Comparison of ENCODE assay signal across 20 cellular contexts in the genomic region with DNA sequence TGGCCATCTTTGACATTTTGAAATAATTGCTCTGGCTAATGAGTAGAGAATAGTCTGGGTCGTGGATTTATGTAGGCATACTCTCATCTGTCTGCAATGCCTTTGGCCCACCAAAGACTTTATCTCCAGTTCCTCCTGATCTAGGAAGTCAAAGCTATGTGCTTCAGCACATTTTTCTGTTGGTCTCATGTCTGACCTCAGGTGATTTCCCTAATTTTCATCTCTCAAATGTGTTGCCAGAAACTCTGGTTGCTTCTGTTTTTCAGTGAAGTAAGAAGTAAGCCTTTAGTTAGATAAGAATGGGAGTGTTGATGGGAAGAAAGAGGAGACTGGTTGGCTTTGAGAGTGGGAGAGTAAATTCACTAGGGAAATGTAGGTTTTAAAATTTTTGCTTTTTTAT.
"Had no signal": no experiment of that assay in that cellular context is flagged by ENCODE, and none has a peak within 500 bp of the region (broad histone marks: within the 10 kb centered on the region; RNA-seq: fewer than 3 reads in every experiment).

No MANE protein-coding gene starts in this region.

- H3K4me3 Mint-ChIP-seq: mesothelial cell of epicardium; naive thymus-derived CD4-positive, alpha-beta T cell; natural killer cell treated with Interleukin-12 subunit alpha and Interleukin-12 subunit beta and Interleukin-15 and Interleukin-18, amount 100 ng/mL, for 72 hours; stimulated activated memory B cell treated with anti-CD40 and anti-IgM and Interleukin-4, amounts not matched to agents 10 μg/mL and 1 μg/mL and 100 μg/mL, for 72 hours; stimulated activated naive CD8-positive, alpha-beta T cell treated with anti-CD3 and anti-CD28 coated beads, Interleukin-15, amount 100 ng/mL, for 72 hours; type B pancreatic cell had no signal

- H3K9me3 Mint-ChIP-seq: type B pancreatic cell had no signal

- H3K27ac Mint-ChIP-seq: mesothelial cell of epicardium; naive thymus-derived CD4-positive, alpha-beta T cell; natural killer cell treated with Interleukin-12 subunit alpha and Interleukin-12 subunit beta and Interleukin-15 and Interleukin-18, amount 100 ng/mL, for 72 hours; progenitor cell of endocrine pancreas; stimulated activated memory B cell treated with anti-CD40 and anti-IgM and Interleukin-4, amounts not matched to agents 10 μg/mL and 1 μg/mL and 100 μg/mL, for 72 hours; stimulated activated naive CD8-positive, alpha-beta T cell treated with anti-CD3 and anti-CD28 coated beads, Interleukin-15, amount 100 ng/mL, for 72 hours; type B pancreatic cell had no signal

- H3K36me3 Mint-ChIP-seq: mesothelial cell of epicardium, type B pancreatic cell had no signal

- H3K4me1 Mint-ChIP-seq: mesothelial cell of epicardium; naive thymus-derived CD4-positive, alpha-beta T cell; stimulated activated naive CD8-positive, alpha-beta T cell treated with anti-CD3 and anti-CD28 coated beads, Interleukin-15, amount 100 ng/mL, for 72 hours had no signal

- DNase-seq: kidney; left colon; left lung; mesendoderm; naive thymus-derived CD4-positive, alpha-beta T cell; ovary; right lobe of liver; stimulated activated CD4-positive, alpha-beta T cell treated with anti-CD3 and anti-CD28 coated beads, Interleukin-1b, Interleukin-23, amount 100 ng/mL, for 48 hours; stimulated activated CD4-positive, alpha-beta T cell treated with anti-CD3 and anti-CD28 coated beads, Interleukin-2, amount 100 ng/mL, for 48 hours; stimulated activated CD4-positive, alpha-beta T cell treated with anti-CD3 and anti-CD28 coated beads, Interleukin-4, amount 100 ng/mL, for 4 hours; stimulated activated CD8-positive, alpha-beta memory T cell treated with anti-CD3 and anti-CD28 coated beads, Interleukin-4, amount 100 ng/mL, for 48 hours; stimulated activated naive CD4-positive, alpha-beta T cell treated with Interleukin-2 at 50 U/mL for 16 hours; stimulated activated naive CD8-positive, alpha-beta T cell treated with anti-CD3 and anti-CD28 coated beads, Interleukin-15, amount 100 ng/mL, for 72 hours; substantia nigra; uterus had no signal

- H3K27me3 Mint-ChIP-seq: progenitor cell of endocrine pancreas, type B pancreatic cell had no signal

- ATAC-seq: left colon; left lung; naive thymus-derived CD4-positive, alpha-beta T cell; natural killer cell treated with Interleukin-12 subunit alpha and Interleukin-12 subunit beta and Interleukin-15 and Interleukin-18, amount 100 ng/mL, for 72 hours; right lobe of liver; stimulated activated memory B cell treated with anti-CD40 and anti-IgM and Interleukin-4, amounts not matched to agents 10 μg/mL and 1 μg/mL and 100 μg/mL, for 72 hours; stimulated activated naive CD8-positive, alpha-beta T cell treated with anti-CD3 and anti-CD28 coated beads, Interleukin-15, amount 100 ng/mL, for 72 hours had no signal
